8 cellular contexts compared by ENCODE assay signal in the genomic region with DNA sequence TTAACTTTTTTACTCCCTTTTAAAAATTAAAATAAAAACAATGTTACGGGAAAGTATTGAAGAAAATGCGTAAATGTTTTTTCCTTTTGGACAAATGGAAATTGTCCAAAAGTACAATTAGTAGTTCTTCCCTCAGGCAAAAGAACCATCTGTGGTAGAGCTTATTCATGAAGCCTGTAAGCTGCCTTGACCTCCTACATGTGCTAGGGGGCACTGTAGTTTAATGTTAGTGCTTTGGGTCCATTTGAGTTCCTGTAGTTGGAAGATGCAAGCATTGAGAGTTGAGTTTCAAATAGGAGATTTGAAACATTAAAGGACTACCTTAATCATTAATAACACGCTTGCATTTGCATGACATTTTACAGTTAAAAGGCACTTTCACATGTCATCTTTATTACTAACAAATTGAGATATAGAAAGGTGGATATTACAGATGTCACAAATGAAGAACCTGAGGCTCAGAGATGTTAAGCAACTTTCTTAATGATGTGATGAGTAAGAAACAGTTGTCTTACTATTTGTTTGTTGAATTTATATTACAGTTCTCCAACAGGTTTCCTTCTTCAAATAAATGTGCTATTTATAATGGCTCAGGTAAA. TPM values are rescaled to one million over a fixed set of nuclear protein-coding genes. Genes with fewer than 3 reads are reported as not detected.
DNase-seq lines count a peak whose midpoint lies in the region; ATAC-seq and TF ChIP-seq lines count a peak whose summit lies in the region.

No MANE protein-coding gene starts in this region.

- H2AFZ ChIP-seq in mammary epithelial cell (ENCODE audit: low read depth, low read length): no peak overlapping the region

- no TSS peak for BruUV-seq in mammary epithelial cell (replicated peaks; lab: Mats Ljungman, UMichigan)

- CTCF ChIA-PET in mammary epithelial cell (lab: Charles Lee; ENCODE audit: low non-redundant PET): interaction anchor here (0.5 to 1.0 kb wide), 4 partner anchors 17 to 206 kb away, joined by 3 to 5 read pairs (median 4); no protein-coding TSS in a partner anchor

- WGBS in mammary epithelial cell (ENCODE audit: low coverage, missing lambda C conversion rate): 38% methylated on average over 3 of the region's 3 CpGs
- WGBS in liver: 30% methylated on average over 3 of the region's 3 CpGs

- no peaks in the 10 kb centered on the region for H4K20me1 ChIP-seq in mammary epithelial cell (ENCODE audit: insufficient read depth, low read length)

- TF ChIP-seq CTCF in GM13977 (IDR thresholded peaks at IDR 0.05; ENCODE audit: extremely low read depth, insufficient read depth, missing control alignments) (peak; percentile 51), mammary epithelial cell (conservative IDR thresholded peaks at IDR 0.05 in 1 of 2, IDR thresholded peaks at IDR 0.05 in 1 of 2; ENCODE audit: extremely low read depth in 1 of 2, insufficient read depth in 1 of 2, low read depth in 1 of 2, low read length in 2 of 2) (peak; percentile 65 to 75), liver (IDR thresholded peaks at IDR 0.05; ENCODE audit: low read depth, low read length, missing input control) (peak; percentile 45)

- peaks cover 12% of the 10 kb centered on the region for H3K79me2 ChIP-seq in mammary epithelial cell (ENCODE audit: insufficient read depth, low read length)

- H3K9ac ChIP-seq in mammary epithelial cell (ENCODE audit: insufficient read depth, low read length) (no peak overlapping the region), liver (ENCODE audit: low read depth in 1 of 2, low read length in 2 of 2) (no peak overlapping the region)

- H3K36me3 ChIP-seq in mammary epithelial cell (ENCODE audit: insufficient read depth, low read length): no peaks in the 10 kb centered on the region
- no peaks in the 10 kb centered on the region for H3K36me3 ChIP-seq in liver (ENCODE audit: control insufficient read depth in 4 of 4, insufficient read depth in 3 of 4, low read depth in 1 of 4, low read length in 3 of 4)

- ATAC-seq in HG03097 (IDR thresholded peaks at IDR 0.05; ENCODE audit: low FRiP score, unreplicated experiment): no peak
- no peak for ATAC-seq in HG02571 (IDR thresholded peaks at IDR 0.05; ENCODE audit: unreplicated experiment)
- ATAC-seq in stimulated activated naive CD8-positive, alpha-beta T cell treated with anti-CD3 and anti-CD28 coated beads, Interleukin-15, Interleukin-2, amounts not matched to agents 100 U/mL and 50 U/mL, for 24 hours: no peak

- no peak overlapping the region for H3K4me2 ChIP-seq in mammary epithelial cell (ENCODE audit: insufficient read depth, low read depth, low read length)

- dilution Hi-C loops in mammary epithelial cell (cut with HindIII; ENCODE audit: low sequenced_read_pairs): loop anchor here (5.0 kb wide), 1 partner anchor 79 kb away; no protein-coding TSS in a partner anchor

- TF ChIP-seq RAD21 in liver (IDR thresholded peaks at IDR 0.05): peak; percentile 67 to 80

- intact Hi-C loops in mammary epithelial cell (cut with micrococcal nuclease): loop anchor here (1.0 to 10.0 kb wide), 5 partner anchors 91 to 364 kb away; no protein-coding TSS in a partner anchor

- H3K4me1 ChIP-seq in mammary epithelial cell (ENCODE audit: insufficient read depth, low read length): peaks cover 8% of the 10 kb centered on the region
- no peaks in the 10 kb centered on the region for H3K4me1 ChIP-seq in liver (ENCODE audit: control insufficient read depth in 4 of 4, insufficient read depth in 4 of 4, low read length in 3 of 4)

- H3K27ac ChIP-seq in mammary epithelial cell (ENCODE audit: insufficient read depth, low read depth, low read length) (no peak overlapping the region), liver (ENCODE audit: low read depth in 1 of 2, low read length in 2 of 2) (no peak overlapping the region)

- H3K9me3 ChIP-seq in mammary epithelial cell (replicated peaks; ENCODE audit: insufficient read depth, low read length) (no peaks in the 10 kb centered on the region), liver (ENCODE audit: control insufficient read depth in 4 of 4, low read length in 3 of 4) (no peaks in the 10 kb centered on the region)

- H3K4me3 ChIP-seq in mammary epithelial cell (replicated peaks in 1 of 3; ENCODE audit: insufficient read depth in 1 of 3, low read depth in 2 of 3, low read length in 3 of 3): no peak overlapping the region
- no peak overlapping the region for H3K4me3 ChIP-seq in liver (ENCODE audit: low read depth in 1 of 3, low read length in 3 of 3)

- in situ Hi-C loops in GM13977 (cut with MboI; ENCODE audit: low pct_unique_long_range_greater_than_20kb, low sequenced_read_pairs, unreplicated experiment): no loop called here
- in situ Hi-C loops in mammary epithelial cell (cut with MboI; ENCODE audit: low sequenced_read_pairs in 2 of 2): no loop called here

- H3K27me3 ChIP-seq in mammary epithelial cell (ENCODE audit: insufficient read depth, low read length) (no peaks in the 10 kb centered on the region), liver (ENCODE audit: control insufficient read depth in 4 of 4, insufficient read depth in 4 of 4, low read length in 3 of 4) (peaks cover 0 to 3% (median 1%) of the 10 kb centered on the region in 4 donors)

- peak; percentile 17 for DNase-seq in GM13977 (ENCODE audit: low spot score)
- peak; percentile 21 for DNase-seq in NCI-H1694 (lab: John Stamatoyannopoulos, UW)
- DNase-seq in mammary epithelial cell: peak; percentile 63
- DNase-seq in NCI-H2196 (lab: John Stamatoyannopoulos, UW; ENCODE audit: unreplicated experiment): no peak
- DNase-seq in stimulated activated naive CD8-positive, alpha-beta T cell treated with anti-CD3 and anti-CD28 coated beads, Interleukin-15, Interleukin-2, amounts not matched to agents 100 U/mL and 50 U/mL, for 24 hours: no peak

TF ChIP-seq in liver, 16 proteins besides CTCF, POLR2A, EP300 and RAD21:
- TF ChIP-seq FOXA2 (IDR thresholded peaks at IDR 0.05) (no peak), SP1 (IDR thresholded peaks at IDR 0.05) (no peak), NR2F2 (IDR thresholded peaks at IDR 0.05) (no peak), FOXA1 (IDR thresholded peaks at IDR 0.05) (no peak), HNF4A (conservative IDR thresholded peaks at IDR 0.05) (no peak), RXRA (IDR thresholded peaks at IDR 0.05) (peak in 1 of 2 donors; percentile 36)
TF ChIP-seq in liver: peak in this region for 1.

RNA-seq across cellular contexts. Expression of a gene that starts 1.8 kb away (rescaled TPM):
- total RNA-seq in mammary epithelial cell (1 to 10 TPM; 3.2 to 8.9 TPM), liver (under 1 TPM; 0.09 to 0.50 TPM)
- polyA plus RNA-seq in mammary epithelial cell (7.1 TPM), liver (under 1 TPM; 0.08 TPM)
- not detected for polyA minus RNA-seq in mammary epithelial cell

Comparison
In these comparisons a context has a peak if more than half of its experiments do, and no peak if none do; other contexts are left out.
1. DNase-seq: peak in GM13977 (single experiment), NCI-H1694 (single experiment) and mammary epithelial cell (single experiment); none in NCI-H2196 (single experiment) and stimulated activated naive CD8-positive, alpha-beta T cell treated with anti-CD3 and anti-CD28 coated beads, Interleukin-15, Interleukin-2, amounts not matched to agents 100 U/mL and 50 U/mL, for 24 hours (single experiment).
2. Peak in every context shown above with its lines, with median percentiles within 50 percentile points of each other: CTCF ChIP-seq.